In the genomic region with DNA sequence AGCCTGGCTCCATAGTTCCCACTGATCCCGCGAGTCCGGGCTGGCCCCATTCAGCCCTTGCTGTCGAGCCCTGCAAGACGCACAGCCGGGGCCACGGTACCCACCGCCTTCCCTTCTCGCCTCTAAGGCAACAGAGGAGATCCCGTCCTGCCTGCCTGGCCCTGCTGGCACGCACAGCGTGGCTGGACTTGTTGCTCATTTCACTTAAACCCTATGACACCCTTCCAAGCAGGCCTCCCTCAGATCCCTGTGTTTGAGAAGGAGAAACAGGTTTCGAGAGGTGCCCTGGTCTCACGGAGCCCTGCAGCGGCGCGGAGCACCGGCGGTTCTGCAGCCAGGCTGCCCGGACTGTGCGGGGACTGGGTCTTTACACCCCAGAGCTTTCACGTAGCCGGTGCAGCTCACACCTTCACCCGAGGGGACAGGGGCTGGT, we compare ENCODE assay signal across 28 cellular contexts.
"Had no signal": no experiment of that assay in that cellular context is flagged by ENCODE, and none has a peak within 500 bp of the region (broad histone marks: within the 10 kb centered on the region; RNA-seq: fewer than 3 reads in every experiment).

No MANE protein-coding gene starts in this region.

- H3K36me3 ChIP-seq: ascending aorta, cardiac muscle cell, left lung, neutrophil, pancreas, stomach, thyroid gland, upper lobe of left lung had no signal

- ATAC-seq: activated T-cell treated with anti-CD3 and anti-CD28 coated beads, Interleukin-2, amount 50 U/mL, for 72 hours; left lung; pancreas; psoas muscle; stimulated activated naive B cell treated with anti-CD40 and anti-IgM and Interleukin-4, amounts not matched to agents 10 μg/mL and 1 μg/mL and 100 μg/mL, for 72 hours had no signal

- H3K4me3 ChIP-seq: ascending aorta, cardiac muscle cell, left lung, pancreas, psoas muscle, SK-N-MC, stomach, thyroid gland, upper lobe of left lung had no signal

- H3K4me1 ChIP-seq: ascending aorta, left lung, pancreas, psoas muscle, stomach, thyroid gland, upper lobe of left lung had no signal

- H3K9me3 ChIP-seq: neutrophil, pancreas, thyroid gland had no signal

- DNase-seq: activated CD4-positive, alpha-beta memory T cell treated with anti-CD3 and anti-CD28 coated beads for 36 hours; activated CD4-positive, alpha-beta T cell treated with anti-CD3 and anti-CD28 coated beads, Interleukin-2, amount 10 ng/mL, durations not matched to agents 24 days and 14 days; activated gamma-delta T cell; activated naive CD4-positive, alpha-beta T cell treated with anti-CD3 and anti-CD28 coated beads, Interleukin-2, amount 10 ng/mL, durations not matched to agents 7 days and 5 days; activated naive CD8-positive, alpha-beta T cell treated with anti-CD3 and anti-CD28 coated beads, Interleukin-2, amount 10 ng/mL, durations not matched to agents 7 days and 5 days; activated T-cell treated with anti-CD3 and anti-CD28 coated beads for 4 hours; activated T-cell treated with anti-CD3 and anti-CD28 coated beads, Interleukin-2, amount 50 U/mL, for 72 hours; effector CD4-positive, alpha-beta T cell; kidney glomerular epithelial cell; mammary epithelial cell; naive B cell; pancreas; psoas muscle; stimulated activated CD4-positive, alpha-beta T cell treated with anti-CD3 and anti-CD28 coated beads, Interleukin-15, amount 100 ng/mL, for 24 hours; stimulated activated CD4-positive, alpha-beta T cell treated with anti-CD3 and anti-CD28 coated beads, Interleukin-2, amount 100 ng/mL, for 24 hours; stimulated activated naive B cell treated with anti-CD40 and anti-IgM and Interleukin-4, amounts not matched to agents 10 μg/mL and 1 μg/mL and 100 μg/mL, for 72 hours; stomach; SW 1271; T-helper 9 cell; thyroid gland had no signal

- H3K27me3 ChIP-seq: ascending aorta, cardiac muscle cell, left lung, neutrophil, thyroid gland, upper lobe of left lung had no signal

- H3K27ac ChIP-seq: ascending aorta, cardiac muscle cell, epithelial cell of prostate, left lung, neutrophil, pancreas, psoas muscle, SK-N-MC, stomach, thyroid gland, upper lobe of left lung, VCaP had no signal
